12 cellular contexts compared by ENCODE assay signal in genomic region chr15:48559270-48559669, GRCh38.
DNase-seq lines count a peak whose midpoint lies in the region; ATAC-seq and TF ChIP-seq lines count a peak whose summit lies in the region.
"Had no signal": no experiment of that assay in that cellular context is flagged by ENCODE, and none has a peak within 500 bp of the region (broad histone marks: within the 10 kb centered on the region; RNA-seq: fewer than 3 reads in every experiment).

No MANE protein-coding gene starts in this region.

- H4K20me1 ChIP-seq in fibroblast of lung (ENCODE audit: control insufficient read depth, extremely low read depth, insufficient read depth, low read length), result no peaks in the 10 kb centered on the region

- TF ChIP-seq CTCF in heart left ventricle (IDR thresholded peaks at IDR 0.05) (no peak), fibroblast of lung (conservative IDR thresholded peaks at IDR 0.05 in 1 of 2, IDR thresholded peaks at IDR 0.05 in 1 of 2; ENCODE audit: low read depth in 1 of 2, low read length in 2 of 2) (no peak), nephron progenitor cell (IDR thresholded peaks at IDR 0.05) (no peak), vagina (IDR thresholded peaks at IDR 0.05) (no peak)

- peak overlapping the region; percentile 73 for H3K4me2 ChIP-seq in fibroblast of lung (ENCODE audit: extremely low read depth, insufficient read depth, low read length)
- H3K4me2 ChIP-seq: A549 had no signal

- no peak overlapping the region for H3K4me3 ChIP-seq in heart left ventricle
- H3K4me3 ChIP-seq in fibroblast of lung (replicated peaks in 1 of 4; ENCODE audit: control extremely low read depth in 1 of 4, insufficient read depth in 1 of 4, low read depth in 3 of 4, low read length in 4 of 4), result no peak overlapping the region
- H3K4me3 ChIP-seq in vagina, result no peak overlapping the region
- H3K4me3 ChIP-seq: A549 had no signal

- H3K27me3 Mint-ChIP-seq in nephron progenitor cell (ENCODE audit: low read depth, poor library complexity), result peaks cover 4% of the 10 kb centered on the region

- no peaks in the 10 kb centered on the region for H3K36me3 ChIP-seq in heart left ventricle
- H3K36me3 ChIP-seq in fibroblast of lung (ENCODE audit: control insufficient read depth, insufficient read depth, low read length), result peaks cover 2% of the 10 kb centered on the region
- H3K36me3 ChIP-seq in vagina, result no peaks in the 10 kb centered on the region

- H2AFZ ChIP-seq in fibroblast of lung (ENCODE audit: low read length), result no peak overlapping the region

- H3K27me3 ChIP-seq in heart left ventricle, result no peaks in the 10 kb centered on the region
- no peaks in the 10 kb centered on the region for H3K27me3 ChIP-seq in fibroblast of lung (ENCODE audit: control insufficient read depth, insufficient read depth, low read length)
- no peaks in the 10 kb centered on the region for H3K27me3 ChIP-seq in vagina

- H3K9ac ChIP-seq in fibroblast of lung (ENCODE audit: insufficient read depth, low read length), result peak overlapping the region; percentile 16

- H3K9me3 ChIP-seq in heart left ventricle, result no peaks in the 10 kb centered on the region
- no peaks in the 10 kb centered on the region for H3K9me3 ChIP-seq in fibroblast of lung (ENCODE audit: control insufficient read depth, insufficient read depth, low read depth, low read length)
- H3K9me3 ChIP-seq in vagina, result no peaks in the 10 kb centered on the region
- H3K9me3 ChIP-seq: A549 had no signal

- TF ChIP-seq POLR2A in heart left ventricle (IDR thresholded peaks at IDR 0.05) (no peak), vagina (IDR thresholded peaks at IDR 0.05) (no peak)

- peak in 2 of 5 donors; percentile 30 to 39 for DNase-seq in heart left ventricle
- DNase-seq in cardiac septum (ENCODE audit: low spot score), result no peak
- peak; percentile 82 to 93 for DNase-seq in fibroblast of lung (ENCODE audit: low read depth in 2 of 2)
- peak; percentile 31 for DNase-seq in nephron progenitor cell
- DNase-seq in vagina (ENCODE audit: extremely low spot score in 2 of 2), result no peak
- no peak for DNase-seq in stimulated activated naive CD4-positive, alpha-beta T cell (lab: John Stamatoyannopoulos, UW)
- no peak for DNase-seq in NCI-H526 (lab: John Stamatoyannopoulos, UW)
- DNase-seq: activated CD4-positive, alpha-beta memory T cell treated with anti-CD3 and anti-CD28 coated beads for 36 hours; NCI-H1105; stimulated activated CD4-positive, alpha-beta T cell treated with anti-CD3 and anti-CD28 coated beads, Interleukin-15, amount 100 ng/mL, for 24 hours had no signal

- H3K4me1 Mint-ChIP-seq in nephron progenitor cell, result peaks cover 50% of the 10 kb centered on the region

- H3K79me2 ChIP-seq in fibroblast of lung (ENCODE audit: control insufficient read depth, insufficient read depth, low read length), result peaks cover 32% of the 10 kb centered on the region

- no peaks in the 10 kb centered on the region for H3K9me3 Mint-ChIP-seq in nephron progenitor cell
- H3K9me3 Mint-ChIP-seq: activated CD4-positive, alpha-beta memory T cell treated with anti-CD3 and anti-CD28 coated beads for 36 hours had no signal

- H3K4me1 ChIP-seq in heart left ventricle (peaks cover 0 to 68% (median 8%) of the 10 kb centered on the region in 12 donors), fibroblast of lung (ENCODE audit: control insufficient read depth, extremely low read depth, insufficient read depth, low read length) (peaks cover 21% of the 10 kb centered on the region), vagina (peaks cover 36% of the 10 kb centered on the region)
- H3K4me1 ChIP-seq: A549 had no signal

- intact Hi-C loops in heart left ventricle (cut with DNase I) (loop anchor here in 1 of 10 donors (5.0 kb wide), 1 partner anchor 68 kb away; no protein-coding TSS in a partner anchor), cardiac septum (cut with DNase I) (no loop called here), vagina (cut with DNase I) (no loop called here)

- peak overlapping the region; percentile 37 for H3K27ac Mint-ChIP-seq in nephron progenitor cell
- H3K27ac Mint-ChIP-seq: activated CD4-positive, alpha-beta memory T cell treated with anti-CD3 and anti-CD28 coated beads for 36 hours had no signal

- 56 to 69% (median 63%) methylated on average over 5 of the region's 5 CpGs for WGBS in heart left ventricle, 4 donors

- no peak overlapping the region for H3K4me3 Mint-ChIP-seq in nephron progenitor cell
- H3K4me3 Mint-ChIP-seq: activated CD4-positive, alpha-beta memory T cell treated with anti-CD3 and anti-CD28 coated beads for 36 hours had no signal

- ATAC-seq in heart left ventricle, result peak in 3 of 4 donors; percentile 19 to 57 (median 33)
- no peak for ATAC-seq in GM18909 (IDR thresholded peaks at IDR 0.05; ENCODE audit: poor library complexity, unreplicated experiment)
- ATAC-seq: A549 had no signal

- H3K27ac ChIP-seq in heart left ventricle, result peak overlapping the region in 8 of 12 donors; percentile 1 to 38 (median 24)
- H3K27ac ChIP-seq in fibroblast of lung (ENCODE audit: insufficient read depth, low read length), result peak overlapping the region; percentile 69
- peak overlapping the region; percentile 62 for H3K27ac ChIP-seq in vagina
- H3K27ac ChIP-seq: A549 had no signal

- H3K36me3 Mint-ChIP-seq in nephron progenitor cell (ENCODE audit: low read depth), result no peaks in the 10 kb centered on the region
- H3K36me3 Mint-ChIP-seq: activated CD4-positive, alpha-beta memory T cell treated with anti-CD3 and anti-CD28 coated beads for 36 hours had no signal

Comparison
In these comparisons a context has a peak if more than half of its experiments do, and no peak if none do; other contexts are left out.
1. DNase-seq: peak in fibroblast of lung (2 of 2) and nephron progenitor cell (single experiment); none in cardiac septum (single experiment), vagina (0 of 2), stimulated activated naive CD4-positive, alpha-beta T cell (0 of 6) and NCI-H526 (0 of 2).
2. Peak in every context shown above with its lines, with median percentiles within 50 percentile points of each other: H3K27ac ChIP-seq.